In genomic region chr22:43090130-43090789, GRCh38 we compare ENCODE assay signal across 8 cellular contexts. TPM values are rescaled to one million over a fixed set of nuclear protein-coding genes. Genes with fewer than 3 reads are reported as not detected.
DNase-seq lines count a peak whose midpoint lies in the region; ATAC-seq and TF ChIP-seq lines count a peak whose summit lies in the region.

No MANE protein-coding gene starts in this region.

- peaks cover 17 to 23% (median 19%) of the 10 kb centered on the region in 3 donors for H3K4me1 Mint-ChIP-seq in T-cell
- peaks cover 9% of the 10 kb centered on the region for H3K4me1 Mint-ChIP-seq in MCF 10A (ENCODE audit: insufficient read depth, unreplicated experiment)

- CTCF ChIA-PET in T-cell (lab: Charles Lee) (interaction anchor here in 1 of 2 donors (0.6 kb wide), 1 partner anchor 164 kb away, joined by 3 read pairs; no protein-coding TSS in a partner anchor), MCF 10A (lab: Yijun Ruan, JAX) (interaction anchor here (0.5 to 2.5 kb wide), 27 partner anchors 8 to 469 kb away, joined by 3 to 14 read pairs (median 3); no protein-coding TSS in a partner anchor)

- intact Hi-C loops in MCF 10A (cut with micrococcal nuclease), result loop anchor here (1.0 to 5.0 kb wide), 5 partner anchors 100 to 469 kb away; no protein-coding TSS in a partner anchor

- H3K27ac Mint-ChIP-seq in T-cell, result no peak overlapping the region
- H3K27ac Mint-ChIP-seq in MCF 10A (ENCODE audit: low read depth, unreplicated experiment), result no peak overlapping the region

- peak; percentile 64 for DNase-seq in NCI-H2107 treated with DMSO at 0.1 percent for 48 hours (lab: John Stamatoyannopoulos, UW; ENCODE audit: unreplicated experiment)
- DNase-seq in NCI-H2107 (lab: John Stamatoyannopoulos, UW), result no peak
- DNase-seq in NCI-H146 treated with DMSO at 0.1 percent for 48 hours (lab: John Stamatoyannopoulos, UW; ENCODE audit: unreplicated experiment), result peak; percentile 73
- DNase-seq in T-cell, result peak in 21 of 34 experiments; percentile 5 to 45 (median 24)
- DNase-seq in MCF 10A (ENCODE audit: unreplicated experiment), result peak; percentile 91
- peak; percentile 77 for DNase-seq in kidney glomerular epithelial cell (lab: John Stamatoyannopoulos, UW)
- peak; percentile 63 for DNase-seq in stimulated activated CD4-positive, alpha-beta T cell treated with anti-CD3 and anti-CD28 coated beads, Interleukin-1b, Interleukin-23, amount 100 ng/mL, for 48 hours

- H3K4me3 Mint-ChIP-seq in T-cell (peak overlapping the region; percentile 18 to 47 (median 45)), MCF 10A (ENCODE audit: unreplicated experiment) (peak overlapping the region; percentile 76)

- no peaks in the 10 kb centered on the region for H3K27me3 Mint-ChIP-seq in T-cell
- H3K27me3 Mint-ChIP-seq in MCF 10A (ENCODE audit: insufficient read depth, unreplicated experiment), result no peaks in the 10 kb centered on the region

- H3K36me3 Mint-ChIP-seq in T-cell (no peaks in the 10 kb centered on the region), MCF 10A (ENCODE audit: insufficient read depth, unreplicated experiment) (no peaks in the 10 kb centered on the region)

- POLR2A ChIA-PET in T-cell (lab: Charles Lee) (no interaction called here), MCF 10A (lab: Yijun Ruan, JAX) (interaction anchor here (0.5 to 1.4 kb wide), 18 partner anchors 9 to 476 kb away, joined by 3 to 11 read pairs (median 4); partner anchors contain the start of genes MCAT, PACSIN2 and POLDIP3)

- ATAC-seq in T-cell (replicated peaks in 1 of 4) (peak in 1 of 4 experiments; percentile 10), HG03565 (IDR thresholded peaks at IDR 0.05; ENCODE audit: unreplicated experiment) (no peak)

- TF ChIP-seq CTCF in MCF 10A (IDR thresholded peaks at IDR 0.05; ENCODE audit: unreplicated experiment), result peak; percentile 49

- no TSS peak for BruUV-seq in MCF 10A (replicated peaks; lab: Mats Ljungman, UMichigan)

- H3K9me3 Mint-ChIP-seq in T-cell (no peaks in the 10 kb centered on the region), MCF 10A (ENCODE audit: unreplicated experiment) (peaks cover 1% of the 10 kb centered on the region)

RNA-seq across cellular contexts. Expression of gene TTLL1, which starts 1.1 kb away (rescaled TPM):
- 1 to 10 TPM; 5.6 to 9.0 (median 6.9) TPM for total RNA-seq in T-cell
- 3.3 and 3.6 TPM in 2 replicates for total RNA-seq in MCF 10A (2022)

RNA-seq across cellular contexts. Expression of gene BIK, which starts 20.3 kb away (rescaled TPM):
- 1 to 10 TPM; 2.0 to 3.2 (median 2.7) TPM for total RNA-seq in T-cell
- total RNA-seq in MCF 10A (2022), result 7.3 and 10.0 TPM in 2 replicates

RNA-seq across cellular contexts. Expression of gene MCAT, which starts 52.9 kb away (rescaled TPM):
- 10 to 100 TPM in 3 of 5 donors, 1 to 10 TPM in 2; 6.5 to 13.3 (median 10.6) TPM for total RNA-seq in T-cell
- total RNA-seq in MCF 10A (2022), result 17.6 and 18.8 TPM in 2 replicates
